In the genomic region with DNA sequence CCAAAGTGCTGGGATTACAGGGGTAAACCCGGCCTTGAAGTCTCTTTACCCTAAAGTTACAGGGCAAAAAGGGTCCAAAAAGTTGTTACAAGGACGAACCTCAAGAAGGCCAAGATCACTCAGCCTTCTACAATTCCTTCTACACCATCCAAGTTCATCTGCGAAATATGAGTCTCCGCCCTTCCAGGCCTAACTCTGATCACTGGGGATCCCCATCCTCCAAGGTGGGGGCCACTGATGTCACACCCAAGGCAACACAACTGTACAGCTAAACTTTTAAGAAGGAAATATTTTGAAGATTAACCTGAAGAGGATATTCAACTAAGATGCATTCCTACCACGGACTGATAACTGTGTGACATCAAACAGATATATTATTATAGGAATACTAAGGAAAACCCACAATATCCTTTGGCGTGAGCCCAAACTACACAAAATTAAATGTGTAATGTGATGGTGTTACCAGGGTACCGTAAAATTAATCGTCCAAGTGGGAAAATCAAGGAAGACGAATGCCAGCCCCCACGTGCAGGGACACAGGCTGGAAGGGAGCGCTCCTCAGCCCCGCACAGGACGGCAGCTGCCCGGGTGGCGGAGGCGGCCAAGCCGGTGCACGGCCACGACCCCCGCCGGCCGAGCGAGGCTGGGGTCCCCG, we compare ENCODE assay signal across 8 cellular contexts.
DNase-seq lines count a peak whose midpoint lies in the region; ATAC-seq and TF ChIP-seq lines count a peak whose summit lies in the region.

No MANE protein-coding gene starts in this region.

- H3K9me3 ChIP-seq in SU-DHL-6 (ENCODE audit: insufficient read depth, low read length) = no peaks in the 10 kb centered on the region

- peak; percentile 10 for DNase-seq in fibroblast of peridontal ligament (ENCODE audit: extremely low read depth)
- DNase-seq in middle frontal gyrus (ENCODE audit: extremely low spot score, low spot score) = no peak
- no peak for DNase-seq in NCI-H146 (lab: John Stamatoyannopoulos, UW)

- H3K4me3 ChIP-seq in ACC112 (ENCODE audit: low read depth, low read length) (peak overlapping the region; percentile 90), SU-DHL-6 (ENCODE audit: insufficient read depth, low read length, poor library complexity, severe bottlenecking) (peak overlapping the region; percentile 85), rectal smooth muscle tissue (ENCODE audit: low read length) (peak overlapping the region; percentile 65)

- peak; percentile 21 for ATAC-seq in GM18502 (IDR thresholded peaks at IDR 0.05; ENCODE audit: poor library complexity, unreplicated experiment)
- ATAC-seq in HG02973 (IDR thresholded peaks at IDR 0.05; ENCODE audit: unreplicated experiment) = peak; percentile 12

- peaks cover 16% of the 10 kb centered on the region for H3F3A ChIP-seq in SU-DHL-6 (ENCODE audit: insufficient read depth)

- H3K27me3 ChIP-seq in ACC112 (ENCODE audit: insufficient read depth, low read length) = no peaks in the 10 kb centered on the region
- H3K27me3 ChIP-seq in SU-DHL-6 (ENCODE audit: low read length) = no peaks in the 10 kb centered on the region
- H3K27me3 ChIP-seq in rectal smooth muscle tissue (ENCODE audit: control insufficient read depth, insufficient read depth, low read length) = no peaks in the 10 kb centered on the region

- peak overlapping the region; percentile 90 for H3K9ac ChIP-seq in SU-DHL-6 (ENCODE audit: low read length)
- peak overlapping the region; percentile 43 for H3K9ac ChIP-seq in rectal smooth muscle tissue (ENCODE audit: low read length)

- H3K9me2 ChIP-seq in SU-DHL-6 (replicated peaks; ENCODE audit: insufficient read depth, low read length) = no peaks in the 10 kb centered on the region

- peaks cover 5% of the 10 kb centered on the region for H3K36me3 ChIP-seq in ACC112 (ENCODE audit: insufficient read depth, low read length)
- peaks cover 12% of the 10 kb centered on the region for H3K36me3 ChIP-seq in SU-DHL-6 (ENCODE audit: low read length)
- no peaks in the 10 kb centered on the region for H3K36me3 ChIP-seq in rectal smooth muscle tissue (ENCODE audit: control insufficient read depth, insufficient read depth, low read length)

- H3K79me2 ChIP-seq in ACC112 (ENCODE audit: control insufficient read depth, insufficient read depth, low read length, unreplicated experiment) = peaks cover 47% of the 10 kb centered on the region
- H3K79me2 ChIP-seq in SU-DHL-6 (ENCODE audit: insufficient read depth, low read length) = peaks cover 58% of the 10 kb centered on the region

- peaks cover 12% of the 10 kb centered on the region; the same call in 1 of the 2 replicates for H4K20me1 ChIP-seq in SU-DHL-6 (ENCODE audit: low read depth, low read length)

- peak overlapping the region; percentile 85 for H3K4me2 ChIP-seq in SU-DHL-6 (ENCODE audit: low read depth, low read length, poor library complexity, severe bottlenecking)

- TF ChIP-seq CTCF in SU-DHL-6 (IDR thresholded peaks at IDR 0.05; ENCODE audit: insufficient read depth, low read length, poor library complexity, severe bottlenecking) = no peak

- H3K27ac ChIP-seq in ACC112 (ENCODE audit: low read depth, low read length) (no peak overlapping the region), SU-DHL-6 (ENCODE audit: low read depth, low read length) (peak overlapping the region; percentile 58), rectal smooth muscle tissue (ENCODE audit: low read depth, low read length) (no peak overlapping the region)

- peak overlapping the region; percentile 51 for H2AFZ ChIP-seq in ACC112 (ENCODE audit: low read length, unreplicated experiment)
- peak overlapping the region; percentile 20 for H2AFZ ChIP-seq in SU-DHL-6 (ENCODE audit: low read depth, low read length, severe bottlenecking)

- H3K4me1 ChIP-seq in ACC112 (ENCODE audit: control insufficient read depth, insufficient read depth, low read length, unreplicated experiment) = peaks cover 8% of the 10 kb centered on the region
- H3K4me1 ChIP-seq in rectal smooth muscle tissue (ENCODE audit: control insufficient read depth, insufficient read depth, low read length) = no peaks in the 10 kb centered on the region
